In the genomic region with DNA sequence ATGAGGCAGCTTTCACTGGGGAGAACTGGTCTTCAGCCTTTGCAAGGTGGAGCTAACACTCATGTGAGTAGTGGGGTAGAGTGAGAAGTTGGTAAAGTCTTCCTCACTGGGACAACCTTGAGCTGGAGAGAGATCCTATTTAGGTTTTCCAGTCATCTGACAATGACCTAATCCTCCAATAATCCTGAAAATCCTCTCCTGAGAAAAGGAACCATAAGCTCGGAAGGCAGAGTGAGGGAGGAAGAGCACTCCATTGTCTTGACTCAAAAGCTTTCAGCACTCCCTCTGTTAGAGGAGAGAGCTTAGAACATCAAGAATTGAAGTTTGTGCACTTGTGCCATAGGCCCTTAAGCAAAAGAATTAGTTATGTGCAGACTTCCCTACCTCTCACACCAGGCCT, we compare ENCODE assay signal across 10 cellular contexts.
DNase-seq lines count a peak whose midpoint lies in the region; ATAC-seq and TF ChIP-seq lines count a peak whose summit lies in the region.
"Had no signal": no experiment of that assay in that cellular context is flagged by ENCODE, and none has a peak within 500 bp of the region (broad histone marks: within the 10 kb centered on the region; RNA-seq: fewer than 3 reads in every experiment).

No MANE protein-coding gene starts in this region.

- no peak overlapping the region for H2AFZ ChIP-seq in neuronal stem cell (ENCODE audit: low read length)

- TF ChIP-seq POLR2A in adrenal gland (IDR thresholded peaks at IDR 0.05): no peak

- peak overlapping the region; percentile 86 for H3K27ac ChIP-seq in BLaER1
- peak overlapping the region; percentile 33 for H3K27ac ChIP-seq in neuronal stem cell (replicated peaks; ENCODE audit: low read length)
- no peak overlapping the region for H3K27ac ChIP-seq in adrenal gland

- intact Hi-C loops in dendritic cell treated with granulocyte-macrophage colony-stimulating factor and Interleukin-4, amounts not matched to agents 40 ng/mL and 50 ng/mL, for 4 days (cut with micrococcal nuclease): loop anchor here (10.0 kb wide), 1 partner anchor 166 kb away; no protein-coding TSS in a partner anchor
- intact Hi-C loops in adrenal gland (cut with DNase I): no loop called here

- H3K18ac ChIP-seq in neuronal stem cell (ENCODE audit: low read length): no peak overlapping the region

- H3K14ac ChIP-seq in neuronal stem cell (ENCODE audit: low read length): no peak overlapping the region

- ATAC-seq in GM19351 (IDR thresholded peaks at IDR 0.05; ENCODE audit: unreplicated experiment): no peak

- WGBS in neuronal stem cell (ENCODE audit: extremely low coverage in 2 of 2, insufficient read length in 2 of 2, insufficient replicate concordance in 1 of 2), 2 donors: no CpG with 5 or more reads among the region's 1 CpG
- 62 to 83% (median 80%) methylated on average over 1 of the region's 1 CpG for WGBS in adrenal gland, 4 donors

- no peak overlapping the region for H3K23ac ChIP-seq in neuronal stem cell (ENCODE audit: low read depth, low read length, poor library complexity)

- no peaks in the 10 kb centered on the region for H4K20me1 ChIP-seq in BLaER1

- no peak overlapping the region for H2BK120ac ChIP-seq in neuronal stem cell (ENCODE audit: low read depth, low read length)

- no peaks in the 10 kb centered on the region for H3K79me1 ChIP-seq in neuronal stem cell (ENCODE audit: low read depth, low read length)

- peaks cover 63% of the 10 kb centered on the region for H3K36me3 Mint-ChIP-seq in dendritic cell treated with granulocyte-macrophage colony-stimulating factor and Interleukin-4, amounts not matched to agents 40 ng/mL and 50 ng/mL, for 4 days (ENCODE audit: low read depth)

- H3K27me3 Mint-ChIP-seq in dendritic cell treated with granulocyte-macrophage colony-stimulating factor and Interleukin-4, amounts not matched to agents 40 ng/mL and 50 ng/mL, for 4 days: no peaks in the 10 kb centered on the region
- H3K27me3 Mint-ChIP-seq: CD4-positive, CD25-positive, alpha-beta regulatory T cell had no signal

- no peak overlapping the region for H3K4ac ChIP-seq in neuronal stem cell (ENCODE audit: low read length)

- H3K9ac ChIP-seq in BLaER1 (peak overlapping the region; percentile 68), neuronal stem cell (ENCODE audit: low read depth, low read length, poor library complexity) (no peak overlapping the region)

- H3K4me3 ChIP-seq in BLaER1 (0 out of 2 replicates have a peak overlapping the region, but pooled peaks have one; percentile 27), neuronal stem cell (ENCODE audit: low read length in 2 of 2) (no peak overlapping the region), adrenal gland (no peak overlapping the region), MG63 (no peak overlapping the region)

- DNase-seq in M059J (ENCODE audit: low read depth) (peak; percentile 72), neuronal stem cell (ENCODE audit: low spot score) (no peak), T-helper 9 cell (no peak), adrenal gland (no peak), MG63 (no peak)
- DNase-seq: CD4-positive, CD25-positive, alpha-beta regulatory T cell; hippocampal formation had no signal

- H3K27me3 ChIP-seq in BLaER1: no peaks in the 10 kb centered on the region
- H3K27me3 ChIP-seq in neuronal stem cell (ENCODE audit: control insufficient read depth in 3 of 3, insufficient read depth in 3 of 3, low read depth in 1 of 3, low read length in 3 of 3): no peaks in the 10 kb centered on the region
- H3K27me3 ChIP-seq in adrenal gland: no peaks in the 10 kb centered on the region
- H3K27me3 ChIP-seq in MG63: no peaks in the 10 kb centered on the region

- peak overlapping the region; percentile 9 for H3K27ac Mint-ChIP-seq in dendritic cell treated with granulocyte-macrophage colony-stimulating factor and Interleukin-4, amounts not matched to agents 40 ng/mL and 50 ng/mL, for 4 days
- H3K27ac Mint-ChIP-seq: CD4-positive, CD25-positive, alpha-beta regulatory T cell had no signal

- H3K4me2 ChIP-seq in BLaER1 (peak overlapping the region; percentile 72), neuronal stem cell (ENCODE audit: insufficient read depth, low read length, poor library complexity, severe bottlenecking) (no peak overlapping the region)

- no peak overlapping the region for H2BK12ac ChIP-seq in neuronal stem cell (ENCODE audit: low read length)

- H3K9me3 ChIP-seq in BLaER1: no peaks in the 10 kb centered on the region; the same call in 1 of the 2 replicates
- H3K9me3 ChIP-seq in neuronal stem cell (replicated peaks in 1 of 2; ENCODE audit: control insufficient read depth in 2 of 2, insufficient read depth in 1 of 2, low read depth in 1 of 2, low read length in 2 of 2): no peaks in the 10 kb centered on the region
- H3K9me3 ChIP-seq in adrenal gland (replicated peaks in 1 of 3): no peaks in the 10 kb centered on the region
- H3K9me3 ChIP-seq in MG63: no peaks in the 10 kb centered on the region

- no peak overlapping the region for H2BK5ac ChIP-seq in neuronal stem cell (ENCODE audit: low read length)

- H3K4me3 Mint-ChIP-seq in dendritic cell treated with granulocyte-macrophage colony-stimulating factor and Interleukin-4, amounts not matched to agents 40 ng/mL and 50 ng/mL, for 4 days: no peak overlapping the region
- H3K4me3 Mint-ChIP-seq: CD4-positive, CD25-positive, alpha-beta regulatory T cell had no signal

- H2AK5ac ChIP-seq in neuronal stem cell (ENCODE audit: low read depth, low read length): no peak overlapping the region

- peaks cover 98% of the 10 kb centered on the region for H3K4me1 ChIP-seq in BLaER1
- H3K4me1 ChIP-seq in neuronal stem cell (ENCODE audit: control insufficient read depth in 2 of 2, insufficient read depth in 1 of 2, low read depth in 1 of 2, low read length in 2 of 2): peaks cover 0 to 8% of the 10 kb centered on the region in 2 donors
- H3K4me1 ChIP-seq in adrenal gland (replicated peaks in 1 of 2): peaks cover 0 to 4% of the 10 kb centered on the region in 2 donors

- H3K36me3 ChIP-seq in BLaER1: peaks cover 35% of the 10 kb centered on the region
- peaks cover 8 to 52% of the 10 kb centered on the region in 2 donors for H3K36me3 ChIP-seq in neuronal stem cell (replicated peaks in 1 of 2; ENCODE audit: control insufficient read depth in 2 of 2, insufficient read depth in 2 of 2, low read length in 2 of 2)
- peaks cover 0 to 13% of the 10 kb centered on the region in 2 donors for H3K36me3 ChIP-seq in adrenal gland (replicated peaks in 1 of 2)
- peaks cover 100% of the 10 kb centered on the region for H3K36me3 ChIP-seq in MG63

- H4K8ac ChIP-seq in neuronal stem cell (ENCODE audit: low read depth, low read length): no peak overlapping the region

- H4K91ac ChIP-seq in neuronal stem cell (ENCODE audit: low read depth, low read length, poor library complexity): no peak overlapping the region

- H3K9me3 Mint-ChIP-seq in dendritic cell treated with granulocyte-macrophage colony-stimulating factor and Interleukin-4, amounts not matched to agents 40 ng/mL and 50 ng/mL, for 4 days: peaks cover 7% of the 10 kb centered on the region
- H3K9me3 Mint-ChIP-seq: CD4-positive, CD25-positive, alpha-beta regulatory T cell had no signal

- peaks cover 38% of the 10 kb centered on the region for H3K4me1 Mint-ChIP-seq in dendritic cell treated with granulocyte-macrophage colony-stimulating factor and Interleukin-4, amounts not matched to agents 40 ng/mL and 50 ng/mL, for 4 days (ENCODE audit: low read depth)

- TF ChIP-seq CTCF in adrenal gland (IDR thresholded peaks at IDR 0.05): no peak

- H2BK15ac ChIP-seq in neuronal stem cell (ENCODE audit: low read length): no peak overlapping the region

Comparison
In these comparisons a context has a peak if more than half of its experiments do, and no peak if none do; other contexts are left out.
1. H3K27ac ChIP-seq: peak in BLaER1 (single experiment) and neuronal stem cell (single experiment); none in adrenal gland (0 of 5).